In the genomic region with DNA sequence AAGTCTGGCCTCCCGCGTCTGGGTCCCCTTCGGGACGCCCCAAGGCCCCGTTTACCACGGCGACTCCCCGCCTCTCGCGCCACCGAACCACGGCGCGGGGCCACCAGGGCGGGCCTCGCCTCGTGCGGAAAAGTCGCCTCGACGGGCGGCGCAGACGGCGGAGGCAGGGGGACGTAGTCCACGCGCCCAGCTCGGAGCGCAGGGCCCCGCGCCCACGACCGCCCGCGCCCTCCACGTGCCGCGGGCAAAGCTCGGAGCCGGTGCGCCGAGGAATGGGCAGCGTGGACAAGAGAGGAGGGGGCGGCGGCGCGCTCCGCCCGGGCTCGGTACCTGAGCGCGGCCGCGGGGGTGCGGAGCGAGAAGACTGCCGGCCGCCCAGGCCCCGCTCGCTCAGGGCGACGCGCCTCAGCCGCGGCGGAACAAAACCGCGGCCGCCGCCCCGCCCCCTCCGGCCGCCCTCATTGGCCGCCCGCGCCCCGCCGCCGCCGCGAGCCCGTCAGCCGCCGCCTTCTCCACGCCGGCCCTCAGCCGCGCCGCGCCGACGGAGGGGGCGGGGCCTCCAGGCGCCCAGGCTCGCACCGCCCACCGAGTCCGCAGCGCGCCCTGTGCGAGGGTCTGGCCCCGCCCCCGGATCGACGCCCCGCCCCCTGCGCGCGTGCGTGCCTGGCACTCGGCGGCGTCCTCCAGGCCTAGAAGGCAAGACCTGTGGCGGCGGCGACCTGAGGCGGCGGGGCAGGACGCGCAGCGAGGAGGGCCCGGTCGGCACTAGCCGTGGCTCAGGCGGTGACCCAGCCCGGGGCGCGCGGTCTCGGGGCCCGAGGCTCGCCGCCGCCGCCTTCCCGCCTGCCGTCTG, we compare ENCODE assay signal across 8 cellular contexts. TPM values are rescaled to one million over a fixed set of nuclear protein-coding genes. Genes with fewer than 3 reads are reported as not detected.
DNase-seq lines count a peak whose midpoint lies in the region; ATAC-seq, FAIRE-seq and TF ChIP-seq lines count a peak whose summit lies in the region.

A gene with protein sequence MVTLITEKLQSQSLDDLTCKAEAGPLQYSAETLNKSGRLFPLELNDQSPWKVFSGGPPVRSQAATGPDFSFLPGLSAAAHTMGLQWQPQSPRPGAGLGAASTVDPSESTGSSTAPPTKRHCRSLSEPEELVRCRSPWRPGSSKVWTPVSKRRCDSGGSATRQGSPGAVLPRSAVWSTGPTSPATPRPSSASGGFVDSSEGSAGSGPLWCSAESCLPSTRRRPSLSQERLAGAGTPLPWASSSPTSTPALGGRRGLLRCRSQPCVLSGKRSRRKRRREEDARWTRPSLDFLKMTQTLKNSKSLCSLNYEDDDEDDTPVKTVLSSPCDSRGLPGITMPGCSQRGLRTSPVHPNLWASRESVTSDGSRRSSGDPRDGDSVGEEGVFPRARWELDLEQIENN (minus strand): TSS at position 411 of the 853 bp plus-strand sequence. CDS start 15,572 bp downstream, outside the sequence.

- peaks cover 3 to 8% of the 10 kb centered on the region in 2 donors for H3K4me1 ChIP-seq in kidney (ENCODE audit: control insufficient read depth in 1 of 2, insufficient read depth in 1 of 2, low read depth in 1 of 2, low read length in 2 of 2)

- ATAC-seq in GM18520 (IDR thresholded peaks at IDR 0.05; ENCODE audit: unreplicated experiment), result peak; percentile 79
- peak; percentile 86 for ATAC-seq in HG03045 (IDR thresholded peaks at IDR 0.05; ENCODE audit: unreplicated experiment)
- ATAC-seq in central memory CD8-positive, alpha-beta T cell (replicated peaks; ENCODE audit: extremely low read depth, poor library complexity, severe bottlenecking), result peak; percentile 86

- peak within 1 kb of the TSS; percentile 46 for H3K27ac ChIP-seq in 22Rv1
- peak within 1 kb of the TSS; percentile 47 to 77 for H3K27ac ChIP-seq in kidney (ENCODE audit: low read depth in 2 of 2, low read length in 2 of 2)

- H3K9ac ChIP-seq in kidney (ENCODE audit: low read length in 2 of 2), result peak within 1 kb of the TSS in 1 of 2 donors; percentile 16

- H3K9me3 Mint-ChIP-seq in central memory CD8-positive, alpha-beta T cell, result no peaks in the 10 kb centered on the region

- no peaks in the 10 kb centered on the region for H3K9me3 ChIP-seq in kidney (ENCODE audit: control insufficient read depth in 1 of 2, low read length in 2 of 2)

- intact Hi-C loops in kidney (cut with DNase I), result no loop called here

- no peaks in the 10 kb centered on the region for H3K27me3 Mint-ChIP-seq in central memory CD8-positive, alpha-beta T cell

- peak within 1 kb of the TSS; percentile 77 for H3K27ac Mint-ChIP-seq in central memory CD8-positive, alpha-beta T cell (ENCODE audit: low read depth)

- H3K36me3 Mint-ChIP-seq in central memory CD8-positive, alpha-beta T cell (ENCODE audit: insufficient read depth), result peaks cover 4% of the 10 kb centered on the region

- H3K36me3 ChIP-seq in kidney (ENCODE audit: control insufficient read depth in 1 of 2, insufficient read depth in 2 of 2, low read length in 2 of 2), result no peaks in the 10 kb centered on the region

- TF ChIP-seq CTCF in 22Rv1 (IDR thresholded peaks at IDR 0.05), result no peak
- TF ChIP-seq CTCF in kidney (IDR thresholded peaks at IDR 0.05; ENCODE audit: borderline replicate concordance, extremely low read depth, insufficient read depth), result no peak

- peak within 1 kb of the TSS; percentile 85 for H3K4me3 Mint-ChIP-seq in central memory CD8-positive, alpha-beta T cell

- peaks cover 10% of the 10 kb centered on the region for H3K4me1 Mint-ChIP-seq in central memory CD8-positive, alpha-beta T cell

- H3K4me3 ChIP-seq in kidney (ENCODE audit: low read length in 2 of 2), result peak within 1 kb of the TSS; percentile 57 to 59

- FAIRE-seq in kidney (lab: Jason Lieb, UNC), result no peak

- DNase-seq in NCI-H2196 (lab: John Stamatoyannopoulos, UW; ENCODE audit: unreplicated experiment), result peak; percentile 92
- peak; percentile 99 for DNase-seq in activated CD4-positive, CD25-positive, alpha-beta regulatory T cell treated with anti-CD3 and anti-CD28 coated beads, Interleukin-2, amount 50 U/mL, for 72 hours
- peak; percentile 84 to 90 for DNase-seq in central memory CD8-positive, alpha-beta T cell (ENCODE audit: low spot score in 2 of 2)
- peak; percentile 96 for DNase-seq in kidney
- DNase-seq in stimulated activated CD4-positive, alpha-beta T cell treated with anti-CD3 and anti-CD28 coated beads, Interleukin-12 subunit alpha, Interleukin-12 subunit beta, amount 100 ng/mL, for 48 hours (ENCODE audit: low read depth in 2 of 3, low spot score in 1 of 3), result peak; percentile 88 to 96 (median 91)

RNA-seq across cellular contexts. Expression of the gene that starts here (rescaled TPM):
- total RNA-seq in kidney, result 2.9 TPM
- polyA plus RNA-seq in kidney (ENCODE audit: insufficient read depth, low read depth, low replicate concordance), result 1.2 TPM

Comparison
In these comparisons a context has a peak if more than half of its experiments do, and no peak if none do; other contexts are left out.
1. Peak in every context shown above with its lines: DNase-seq, ATAC-seq, H3K4me3 ChIP-seq and H3K27ac ChIP-seq.